8 cellular contexts compared by ENCODE assay signal in genomic region chr20:17969276-17969883, GRCh38. TPM values are rescaled to one million over a fixed set of nuclear protein-coding genes. Genes with fewer than 3 reads are reported as not detected.
DNase-seq lines count a peak whose midpoint lies in the region; ATAC-seq, FAIRE-seq and TF ChIP-seq lines count a peak whose summit lies in the region.

No MANE protein-coding gene starts in this region.

- peaks cover 0 to 74% of the 10 kb centered on the region in 2 donors for H3K4me1 ChIP-seq in right atrium auricular region

- H3K9me3 Mint-ChIP-seq in activated naive CD8-positive, alpha-beta T cell treated with anti-CD3 and anti-CD28 coated beads, Interleukin-2, amount 50 U/mL, for 24 hours: no peaks in the 10 kb centered on the region

- H3K27me3 Mint-ChIP-seq in activated naive CD8-positive, alpha-beta T cell treated with anti-CD3 and anti-CD28 coated beads, Interleukin-2, amount 50 U/mL, for 24 hours: peaks cover 2% of the 10 kb centered on the region

- no peak for DNase-seq in GM12891 (ENCODE audit: insufficient read length, low spot score)
- DNase-seq in NCI-H526 treated with DMSO at 0.1 percent for 48 hours (lab: John Stamatoyannopoulos, UW): peak; percentile 69
- peak; percentile 47 for DNase-seq in activated naive CD8-positive, alpha-beta T cell treated with anti-CD3 and anti-CD28 coated beads, Interleukin-2, amount 50 U/mL, for 24 hours
- no peak for DNase-seq in right atrium auricular region (ENCODE audit: low spot score)
- no peak for DNase-seq in sciatic nerve (ENCODE audit: low spot score)
- DNase-seq in amniotic stem cell (lab: John Stamatoyannopoulos, UW): no peak

- intact Hi-C loops in sciatic nerve (cut with DNase I): no loop called here

- H3K36me3 ChIP-seq in right atrium auricular region: no peaks in the 10 kb centered on the region

- TF ChIP-seq CTCF in 22Rv1 (IDR thresholded peaks at IDR 0.05) (no peak), right atrium auricular region (IDR thresholded peaks at IDR 0.05) (no peak)

- FAIRE-seq in GM12891 (lab: Jason Lieb, UNC): no peak

- H3K4me3 ChIP-seq in right atrium auricular region: peak overlapping the region; percentile 75 to 88

- H3K4me1 Mint-ChIP-seq in activated naive CD8-positive, alpha-beta T cell treated with anti-CD3 and anti-CD28 coated beads, Interleukin-2, amount 50 U/mL, for 24 hours: peaks cover 67% of the 10 kb centered on the region

- peaks cover 75% of the 10 kb centered on the region for H3K36me3 Mint-ChIP-seq in activated naive CD8-positive, alpha-beta T cell treated with anti-CD3 and anti-CD28 coated beads, Interleukin-2, amount 50 U/mL, for 24 hours (ENCODE audit: low read depth)

- no peaks in the 10 kb centered on the region for H3K9me3 ChIP-seq in right atrium auricular region

- H3K27ac Mint-ChIP-seq in activated naive CD8-positive, alpha-beta T cell treated with anti-CD3 and anti-CD28 coated beads, Interleukin-2, amount 50 U/mL, for 24 hours: peak overlapping the region; percentile 99

- peak overlapping the region; percentile 90 for H3K4me3 Mint-ChIP-seq in activated naive CD8-positive, alpha-beta T cell treated with anti-CD3 and anti-CD28 coated beads, Interleukin-2, amount 50 U/mL, for 24 hours

- no peaks in the 10 kb centered on the region for H3K27me3 ChIP-seq in right atrium auricular region

- peak overlapping the region; percentile 99 for H3K27ac ChIP-seq in 22Rv1
- peak overlapping the region; percentile 98 for H3K27ac ChIP-seq in right atrium auricular region

- TF ChIP-seq POLR2A in GM12891 (IDR thresholded peaks at IDR 0.05; ENCODE audit: low read depth, low read length): no peak; the same call in 1 of the 2 replicates

- ATAC-seq in HG02852 (IDR thresholded peaks at IDR 0.05; ENCODE audit: unreplicated experiment): peak; percentile 8
- peak; percentile 22 for ATAC-seq in activated naive CD8-positive, alpha-beta T cell treated with anti-CD3 and anti-CD28 coated beads, Interleukin-2, amount 50 U/mL, for 24 hours
- peak; percentile 2 for ATAC-seq in sciatic nerve

TF ChIP-seq in GM12891, 5 proteins besides CTCF, POLR2A, EP300 and RAD21:
- no peak for TF ChIP-seq POLR2AphosphoS5 (IDR thresholded peaks at IDR 0.05; ENCODE audit: low read depth, low read length)
- no peak for TF ChIP-seq SPI1 (IDR thresholded peaks at IDR 0.05; ENCODE audit: low read depth, low read length)
- TF ChIP-seq TAF1 (IDR thresholded peaks at IDR 0.05; ENCODE audit: low read depth, low read length): peak; percentile 50; the same call in 1 of the 2 replicates
- no peak for TF ChIP-seq POU2F2 (IDR thresholded peaks at IDR 0.05; ENCODE audit: low read depth, low read length)
- no peak for TF ChIP-seq PAX5 (IDR thresholded peaks at IDR 0.05; ENCODE audit: insufficient read depth, low read length, severe bottlenecking)

RNA-seq across cellular contexts. Expression of gene MGME1, which starts 0.6 kb away (rescaled TPM):
- 21.8 TPM for polyA plus RNA-seq in GM12891 (2012; ENCODE audit: low read depth, missing spikeins)
- 1 to 10 TPM; 2.7 to 7.1 TPM for total RNA-seq in right atrium auricular region
- total RNA-seq in sciatic nerve: 8.7 TPM

RNA-seq across cellular contexts. Expression of gene SNX5, which starts 0.8 kb away (rescaled TPM):
- 178 TPM for polyA plus RNA-seq in GM12891 (2012; ENCODE audit: low read depth, missing spikeins)
- 10 to 100 TPM; 37.3 to 50.3 TPM for total RNA-seq in right atrium auricular region
- 85.3 TPM for total RNA-seq in sciatic nerve

Comparison
In these comparisons a context has a peak if more than half of its experiments do, and no peak if none do; other contexts are left out.
1. DNase-seq: peak in NCI-H526 treated with DMSO at 0.1 percent for 48 hours (single experiment) and activated naive CD8-positive, alpha-beta T cell treated with anti-CD3 and anti-CD28 coated beads, Interleukin-2, amount 50 U/mL, for 24 hours (single experiment); none in GM12891 (single experiment), right atrium auricular region (single experiment), sciatic nerve (single experiment) and amniotic stem cell (single experiment).
2. Peak in every context shown above with its lines, with median percentiles within 50 percentile points of each other: ATAC-seq.